In genomic region chr12:8562310-8562709, GRCh38 we compare ENCODE assay signal across 2 cellular contexts.
TF ChIP-seq lines count a peak whose summit lies in the region.

No MANE protein-coding gene starts in this region.

TF ChIP-seq in SK-N-SH, 30 proteins besides CTCF, POLR2A, EP300 and RAD21 (continued from another document):
- TF ChIP-seq PBX3 (IDR thresholded peaks at IDR 0.05) (no peak), RXRA (IDR thresholded peaks at IDR 0.05; ENCODE audit: borderline replicate concordance, low read depth) (no peak), FOSL2 (IDR thresholded peaks at IDR 0.05; ENCODE audit: borderline replicate concordance, low read depth) (no peak), IRF3 (IDR thresholded peaks at IDR 0.05; ENCODE audit: low read depth, low read length) (no peak)

TF ChIP-seq in SK-N-SH treated with all-trans-retinoic acid at 6 μM for 48 hours, 23 proteins besides CTCF, POLR2A, EP300 and RAD21 (continued from another document):
- TF ChIP-seq TSHZ2 (CRISPR knock-in tag; IDR thresholded peaks at IDR 0.05) (no peak), PATZ1 (CRISPR knock-in tag; IDR thresholded peaks at IDR 0.05; ENCODE audit: borderline replicate concordance) (no peak), ARNTL (CRISPR knock-in tag; IDR thresholded peaks at IDR 0.05; ENCODE audit: borderline replicate concordance, low read depth) (no peak), ISL1 (CRISPR knock-in tag; IDR thresholded peaks at IDR 0.05) (no peak), OSR1 (CRISPR knock-in tag; IDR thresholded peaks at IDR 0.05) (no peak), TOX (CRISPR knock-in tag; IDR thresholded peaks at IDR 0.05; ENCODE audit: borderline replicate concordance) (no peak), RARB (CRISPR knock-in tag; IDR thresholded peaks at IDR 0.05) (no peak), ZNF8 (CRISPR knock-in tag; IDR thresholded peaks at IDR 0.05) (no peak), ZNF70 (CRISPR knock-in tag; IDR thresholded peaks at IDR 0.05) (no peak), POU6F1 (CRISPR knock-in tag; IDR thresholded peaks at IDR 0.05; ENCODE audit: borderline replicate concordance, low read depth) (no peak), CSRNP3 (CRISPR knock-in tag; IDR thresholded peaks at IDR 0.05) (no peak), ESRRG (CRISPR knock-in tag; IDR thresholded peaks at IDR 0.05) (no peak), PPARA (CRISPR knock-in tag; IDR thresholded peaks at IDR 0.05; ENCODE audit: borderline replicate concordance) (no peak), ZFP30 (CRISPR knock-in tag; IDR thresholded peaks at IDR 0.05) (no peak), ZNF565 (CRISPR knock-in tag; conservative IDR thresholded peaks at IDR 0.05; ENCODE audit: low read depth) (no peak)
TF ChIP-seq in SK-N-SH treated with all-trans-retinoic acid at 6 μM for 48 hours: peak in this region for 0.
